ENCODE assay signal across 1 cellular context in the genomic region with DNA sequence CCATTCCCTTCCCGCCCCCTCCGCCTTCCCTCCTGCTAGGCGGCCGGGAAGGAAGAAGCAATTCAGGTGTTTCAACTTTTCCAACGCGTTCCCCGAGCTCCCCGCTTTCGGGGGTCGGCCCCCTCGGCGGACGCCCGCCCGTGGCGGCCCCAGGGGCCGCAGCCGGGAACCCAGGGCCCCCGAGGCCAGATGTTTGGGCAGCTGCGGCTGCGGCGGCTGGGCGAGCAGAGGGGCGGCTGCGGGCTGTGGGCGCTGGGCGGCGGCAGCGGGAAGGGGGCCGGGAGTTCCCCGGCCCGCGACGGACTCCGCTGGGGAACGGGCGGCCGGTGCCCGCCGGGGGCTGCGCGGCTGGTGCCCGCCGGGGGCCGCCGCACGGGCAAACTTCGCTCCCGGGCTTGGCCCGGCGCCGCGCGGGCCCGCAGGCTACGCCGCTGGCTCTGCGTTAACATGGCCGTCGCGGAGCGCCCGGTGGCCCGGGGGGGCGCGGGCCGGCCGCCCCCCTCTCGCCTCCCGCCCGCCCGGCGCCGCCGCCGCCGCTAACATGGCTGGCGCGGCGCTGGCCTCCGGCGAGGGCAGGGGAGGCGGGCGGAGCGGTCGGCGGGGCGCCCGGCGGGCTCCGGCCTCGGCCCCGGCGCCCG.
TF ChIP-seq lines count a peak whose summit lies in the region.

No MANE protein-coding gene starts in this region.

TF ChIP-seq in GM23338, 12 proteins besides CTCF, POLR2A, EP300 and RAD21 (continued from another document):
- no peak for TF ChIP-seq ZNF462 (CRISPR knock-in tag; IDR thresholded peaks at IDR 0.05)
- no peak for TF ChIP-seq STAT1 (IDR thresholded peaks at IDR 0.05; ENCODE audit: unreplicated experiment)
TF ChIP-seq in GM23338: peak in this region for 0.
